In genomic region chr3:184561329-184562145, GRCh38 we compare ENCODE assay signal across 8 cellular contexts. TPM values are rescaled to one million over a fixed set of nuclear protein-coding genes. Genes with fewer than 3 reads are reported as not detected.
DNase-seq lines count a peak whose midpoint lies in the region; ATAC-seq and TF ChIP-seq lines count a peak whose summit lies in the region.

Gene EPHB3 (plus strand): TSS chr3:184561785. CDS start chr3:184562236, 451 bp downstream.

- no peaks in the 10 kb centered on the region for H3K9me3 ChIP-seq in OCI-LY7 (ENCODE audit: low read length)

- intact Hi-C loops in OCI-LY7 (cut with micrococcal nuclease; ENCODE audit: unreplicated experiment): loop anchor here (1.0 kb wide), 4 partner anchors 166 to 242 kb away; no protein-coding TSS in a partner anchor

- H3K36me3 Mint-ChIP-seq in IgD-negative memory B cell: peaks cover 2% of the 10 kb centered on the region

- peak; percentile 99 for TF ChIP-seq CTCF in OCI-LY7 (conservative IDR thresholded peaks at IDR 0.05; ENCODE audit: low read length)

- no peaks in the 10 kb centered on the region for H3K79me2 ChIP-seq in OCI-LY7 (ENCODE audit: insufficient read depth, low read depth, low read length)

- no peaks in the 10 kb centered on the region for H4K20me1 ChIP-seq in OCI-LY7 (ENCODE audit: insufficient read depth, low read length)

- peak; percentile 88 for ATAC-seq in GM21619 (IDR thresholded peaks at IDR 0.05; ENCODE audit: unreplicated experiment)

- peaks cover 24% of the 10 kb centered on the region for H3K27me3 Mint-ChIP-seq in IgD-negative memory B cell

- H3K4me3 Mint-ChIP-seq in IgD-negative memory B cell: peak within 1 kb of the TSS; percentile 36 to 92 (median 80)

- BruUV-seq in OCI-LY7 (replicated peaks; lab: Mats Ljungman, UMichigan): no TSS peak

- no peak within 1 kb of the TSS; the same call in 1 of the 2 replicates for H2AFZ ChIP-seq in OCI-LY7 (ENCODE audit: low read length)

- no peaks in the 10 kb centered on the region for H3K4me1 ChIP-seq in OCI-LY7 (ENCODE audit: insufficient read depth, low read length, poor library complexity, severe bottlenecking)

- POLR2A ChIA-PET in OCI-LY7 (lab: Charles Lee): interaction anchor here (0.6 to 0.8 kb wide), 2 partner anchors 163 to 169 kb away, joined by 3 read pairs; no protein-coding TSS in a partner anchor

- no peak within 1 kb of the TSS for H3K27ac ChIP-seq in OCI-LY7 (ENCODE audit: low read depth, low read length, poor library complexity, severe bottlenecking)

- H3K4me2 ChIP-seq in OCI-LY7 (ENCODE audit: low read length): peak within 1 kb of the TSS; percentile 50

- peak within 1 kb of the TSS; percentile 11 for H3K4me3 ChIP-seq in OCI-LY7 (ENCODE audit: low read depth, low read length, poor library complexity, severe bottlenecking)

- peak within 1 kb of the TSS in 2 of 3 donors; percentile 32 to 90 for H3K27ac Mint-ChIP-seq in IgD-negative memory B cell

- no peaks in the 10 kb centered on the region for H3K9me2 ChIP-seq in OCI-LY7 (ENCODE audit: insufficient read depth, low read length)

- H3K36me3 ChIP-seq in OCI-LY7 (ENCODE audit: insufficient read depth, low read length): no peaks in the 10 kb centered on the region

- peak; percentile 98 for DNase-seq in DMS 273 treated with DMSO at 0.1 percent for 48 hours (lab: John Stamatoyannopoulos, UW)
- peak; percentile 94 for DNase-seq in OCI-LY7 (ENCODE audit: low spot score)
- DNase-seq in activated T-cell treated with anti-CD3 and anti-CD28 coated beads for 4 hours: peak; percentile 82
- DNase-seq in epidermal melanocyte (ENCODE audit: insufficient read length, low spot score): peak; percentile 100
- peak; percentile 99 for DNase-seq in midbrain (lab: John Stamatoyannopoulos, UW)
- DNase-seq in stimulated activated CD8-positive, alpha-beta memory T cell treated with anti-CD3 and anti-CD28 coated beads, Interleukin-15, amount 100 ng/mL, for 4 hours (ENCODE audit: low read depth in 2 of 2): peak; percentile 70 to 74

- H3K4me1 Mint-ChIP-seq in IgD-negative memory B cell: peaks cover 7 to 15% (median 13%) of the 10 kb centered on the region in 3 donors

- CTCF ChIA-PET in OCI-LY7 (lab: Charles Lee; ENCODE audit: unreplicated experiment): interaction anchor here (0.8 to 1.6 kb wide), 5 partner anchors 151 to 260 kb away, joined by 3 to 16 read pairs (median 3); partner anchors contain the start of gene MAGEF1

- peaks cover 0 to 5% (median 0%) of the 10 kb centered on the region in 3 donors for H3K9me3 Mint-ChIP-seq in IgD-negative memory B cell

RNA-seq across cellular contexts. Expression of gene EPHB3, which starts in this region (rescaled TPM):
- not detected for polyA plus RNA-seq in IgD-negative memory B cell
- total RNA-seq in OCI-LY7 (2014; rRNA removed; shearing (Covaris generic)): not detected in 2 replicates
- not detected in 2 replicates for total RNA-seq in OCI-LY7 (2022)

Comparison
In these comparisons a context has a peak if more than half of its experiments do, and no peak if none do; other contexts are left out.
1. Peak in DNase-seq, H3K4me3 ChIP-seq and H3K4me2 ChIP-seq in OCI-LY7; RNA of the gene not detected or under 1 TPM.